ENCODE assay signal across 14 cellular contexts in genomic region chr21:25907573-25908275, GRCh38.
A peak's percentile ranks its signal among the peaks of the same experiment; 100 is the strongest.
DNase-seq lines count a peak whose midpoint lies in the region; ATAC-seq and TF ChIP-seq lines count a peak whose summit lies in the region.
"Had no signal": no experiment of that assay in that cellular context is flagged by ENCODE, and none has a peak within 500 bp of the region (broad histone marks: within the 10 kb centered on the region; RNA-seq: fewer than 3 reads in every experiment).

No MANE protein-coding gene starts in this region.

- H3K9me3 ChIP-seq in ascending aorta: no peaks in the 10 kb centered on the region
- H3K9me3 ChIP-seq in hepatocyte (ENCODE audit: low read depth): no peaks in the 10 kb centered on the region
- H3K9me3 ChIP-seq: uterus had no signal

- H3K36me3 ChIP-seq in ascending aorta (no peaks in the 10 kb centered on the region), hepatocyte (replicated peaks; ENCODE audit: insufficient read depth, low read depth) (no peaks in the 10 kb centered on the region)
- H3K36me3 ChIP-seq: uterus had no signal

- H3K27me3 ChIP-seq in ascending aorta (no peaks in the 10 kb centered on the region), hepatocyte (no peaks in the 10 kb centered on the region)
- H3K27me3 ChIP-seq: uterus had no signal

- peak overlapping the region; percentile 26 for H3K4me2 ChIP-seq in hepatocyte

- intact Hi-C loops in ascending aorta (cut with DNase I) (no loop called here), sciatic nerve (cut with DNase I) (no loop called here)

- H3K4me3 ChIP-seq in ascending aorta (no peak overlapping the region), hepatocyte (no peak overlapping the region)
- H3K4me3 ChIP-seq: uterus had no signal

- ATAC-seq in sciatic nerve: peak; percentile 59

- H4K20me1 ChIP-seq in hepatocyte (ENCODE audit: insufficient read depth, poor library complexity, severe bottlenecking): no peaks in the 10 kb centered on the region

- no peaks in the 10 kb centered on the region for H3K9me2 ChIP-seq in hepatocyte (replicated peaks; ENCODE audit: insufficient read depth)

- H3K4me1 ChIP-seq in ascending aorta (peaks cover 0 to 8% of the 10 kb centered on the region in 2 donors), hepatocyte (ENCODE audit: insufficient read depth) (peaks cover 25% of the 10 kb centered on the region)
- H3K4me1 ChIP-seq: uterus had no signal

- H3K79me2 ChIP-seq in hepatocyte: no peaks in the 10 kb centered on the region

- TF ChIP-seq CTCF in ascending aorta (IDR thresholded peaks at IDR 0.05): no peak
- no peak for TF ChIP-seq CTCF in hepatocyte (IDR thresholded peaks at IDR 0.05; ENCODE audit: poor library complexity)

- WGBS in hepatocyte (ENCODE audit: low lambda C conversion rate, missing lambda C conversion rate): 36% methylated on average over 3 of the region's 3 CpGs

- H3K27ac ChIP-seq in ascending aorta (peak overlapping the region; percentile 27 to 52), hepatocyte (peak overlapping the region; percentile 61)

- DNase-seq in NCI-H446 treated with DMSO at 0.1 percent for 48 hours (lab: John Stamatoyannopoulos, UW) (peak; percentile 35), ascending aorta (ENCODE audit: low spot score in 2 of 2) (no peak), hepatocyte (ENCODE audit: low spot score) (no peak), sciatic nerve (ENCODE audit: low spot score) (no peak), DMS 273 (lab: John Stamatoyannopoulos, UW; ENCODE audit: unreplicated experiment) (no peak), NCI-H2196 (lab: John Stamatoyannopoulos, UW; ENCODE audit: unreplicated experiment) (no peak), H4 (ENCODE audit: low spot score) (no peak), SHP77 treated with DMSO at 0.1 percent for 48 hours (lab: John Stamatoyannopoulos, UW) (no peak)
- DNase-seq: activated CD4-positive, alpha-beta T cell treated with anti-CD3 and anti-CD28 coated beads, Interleukin-2, amount 50 U/mL, for 4 hours; activated T-cell treated with anti-CD3 and anti-CD28 coated beads, Interleukin-2, amount 50 U/mL, for 24 hours; AML-193; MV-4-11; T1000; uterus had no signal

- no peak overlapping the region for H2AFZ ChIP-seq in hepatocyte
